ENCODE assay signal across 25 cellular contexts in genomic region chr2:48247171-48247570, GRCh38.
"Had no signal": no experiment of that assay in that cellular context is flagged by ENCODE, and none has a peak within 500 bp of the region (broad histone marks: within the 10 kb centered on the region; RNA-seq: fewer than 3 reads in every experiment).

No MANE protein-coding gene starts in this region.

- H3K9ac ChIP-seq: neural progenitor cell, parathyroid adenoma had no signal

- H2AFZ ChIP-seq: neural progenitor cell, parathyroid adenoma had no signal

- ATAC-seq: activated CD8-positive, alpha-beta T cell treated with anti-CD3 and anti-CD28 coated beads for 36 hours; activated naive CD4-positive, alpha-beta T cell treated with anti-CD3 and anti-CD28 coated beads, Interleukin-2, amount 50 U/mL, for 72 hours; activated T-cell treated with anti-CD3 and anti-CD28 coated beads, Interleukin-2, amount 50 U/mL, for 4 hours; activated T-helper 17 cell treated with anti-CD3 and anti-CD28 coated beads, Interleukin-2, amount 50 U/mL, for 72 hours; left cardiac atrium; natural killer cell; psoas muscle; stimulated activated naive B cell treated with anti-CD40 and anti-IgM and Interleukin-4, amounts not matched to agents 10 μg/mL and 1 μg/mL and 100 μg/mL, for 72 hours had no signal

- H3K27ac ChIP-seq: esophagus muscularis mucosa, neural progenitor cell, parathyroid adenoma, psoas muscle, suprapubic skin, tibial artery had no signal

- H3K9me3 ChIP-seq: esophagus muscularis mucosa, psoas muscle, sigmoid colon, suprapubic skin, tibial artery had no signal

- H3K36me3 ChIP-seq: esophagus muscularis mucosa, neural progenitor cell, sigmoid colon, suprapubic skin, tibial artery had no signal

- H3K4me1 ChIP-seq: parathyroid adenoma had no signal

- H3K4me2 ChIP-seq: neural progenitor cell had no signal

- H3K79me2 ChIP-seq: parathyroid adenoma had no signal

- DNase-seq: activated CD4-positive, alpha-beta T cell treated with anti-CD3 and anti-CD28 coated beads, Interleukin-2, amount 50 U/mL, for 1 hour; activated CD4-positive, CD25-positive, alpha-beta regulatory T cell treated with anti-CD3 and anti-CD28 coated beads, Interleukin-2, amount 50 U/mL, for 72 hours; activated CD8-positive, alpha-beta T cell treated with anti-CD3 and anti-CD28 coated beads for 36 hours; activated gamma-delta T cell treated with Interleukin-2 at 50 U/mL for 16 hours; activated T-cell treated with anti-CD3 and anti-CD28 coated beads, Interleukin-2, amount 50 U/mL, for 4 hours; head of caudate nucleus; hippocampal formation; left cardiac atrium; natural killer cell; occipital lobe; psoas muscle; sigmoid colon; stimulated activated CD4-positive, alpha-beta T cell treated with anti-CD3 and anti-CD28 coated beads, Interleukin-15, amount 100 ng/mL, for 24 hours; stimulated activated CD4-positive, alpha-beta T cell treated with anti-CD3 and anti-CD28 coated beads, Interleukin-2, amount 100 ng/mL, for 24 hours; stimulated activated naive B cell treated with anti-CD40 and anti-IgM and Interleukin-4, amounts not matched to agents 10 μg/mL and 1 μg/mL and 100 μg/mL, for 72 hours; T-helper 2 cell; tibial artery had no signal

- H3K27me3 ChIP-seq: esophagus muscularis mucosa, neural progenitor cell, sigmoid colon, suprapubic skin, tibial artery had no signal

- FAIRE-seq: bronchial epithelial cell, keratinocyte had no signal

- H3K4me3 ChIP-seq: esophagus muscularis mucosa, neural progenitor cell, psoas muscle, sigmoid colon, suprapubic skin, tibial artery had no signal
